18 cellular contexts compared by ENCODE assay signal in genomic region chr18:66900837-66901236, GRCh38.
"Had no signal": no experiment of that assay in that cellular context is flagged by ENCODE, and none has a peak within 500 bp of the region (broad histone marks: within the 10 kb centered on the region; RNA-seq: fewer than 3 reads in every experiment).

No MANE protein-coding gene starts in this region.

- ATAC-seq: lower lobe of right lung; stimulated activated effector memory CD8-positive, alpha-beta T cell treated with anti-CD3 and anti-CD28 coated beads, Interleukin-12 subunit alpha, Interleukin-12 subunit beta, amount 100 ng/mL, for 72 hours; stimulated activated naive CD8-positive, alpha-beta T cell treated with anti-CD3 and anti-CD28 coated beads, Interleukin-15, Interleukin-2, amounts not matched to agents 100 U/mL and 50 U/mL, for 24 hours had no signal

- H3K4me3 ChIP-seq: dorsolateral prefrontal cortex, lower lobe of right lung, sigmoid colon, skin epidermis, suprapubic skin, thyroid gland had no signal

- DNase-seq: cortex of kidney; dorsolateral prefrontal cortex; effector CD8-positive, alpha-beta T cell; foreskin melanocyte; head of caudate nucleus; hippocampal formation; lower lobe of right lung; midbrain; naive B cell; sigmoid colon; stimulated activated CD4-positive, alpha-beta T cell treated with anti-CD3 and anti-CD28 coated beads, Interleukin-12 subunit alpha, Interleukin-12 subunit beta, amount 100 ng/mL, for 4 hours; stimulated activated CD8-positive, alpha-beta memory T cell treated with anti-CD3 and anti-CD28 coated beads, Interleukin-4, amount 100 ng/mL, for 48 hours; stimulated activated naive CD8-positive, alpha-beta T cell treated with anti-CD3 and anti-CD28 coated beads, Interleukin-15, Interleukin-2, amounts not matched to agents 100 U/mL and 50 U/mL, for 24 hours; thyroid gland had no signal

- H3K9me3 ChIP-seq: lower lobe of right lung, neutrophil, sigmoid colon, suprapubic skin, thyroid gland had no signal

- H3K27ac ChIP-seq: dorsolateral prefrontal cortex, lower lobe of right lung, neutrophil, sigmoid colon, skin epidermis, suprapubic skin, thyroid gland had no signal

- H3K4me1 ChIP-seq: lower lobe of right lung, sigmoid colon, suprapubic skin, thyroid gland had no signal

- H3K36me3 ChIP-seq: lower lobe of right lung, neutrophil, sigmoid colon, suprapubic skin, thyroid gland had no signal

- H3K27me3 ChIP-seq: neutrophil, sigmoid colon, suprapubic skin, thyroid gland had no signal
